ENCODE assay signal across 28 cellular contexts in the genomic region with DNA sequence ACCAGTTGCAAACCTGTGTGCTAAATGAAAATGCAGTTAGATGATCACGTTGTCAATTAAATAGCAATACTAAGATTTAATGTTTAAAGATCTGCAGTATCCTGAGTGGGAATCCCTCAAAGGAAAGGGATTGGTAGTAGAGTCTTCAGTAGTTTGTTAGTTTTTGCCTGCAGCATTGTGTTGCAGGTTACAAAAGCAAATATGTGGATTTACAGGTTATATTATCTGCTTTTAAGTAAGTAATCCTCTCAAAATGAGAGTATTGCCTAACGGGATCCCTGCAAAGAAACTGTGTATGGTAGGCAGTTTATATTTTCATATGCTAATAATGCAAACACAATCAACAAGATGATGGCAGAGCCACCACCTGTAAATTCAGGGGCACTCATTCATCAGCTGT.
"Had no signal": no experiment of that assay in that cellular context is flagged by ENCODE, and none has a peak within 500 bp of the region (broad histone marks: within the 10 kb centered on the region; RNA-seq: fewer than 3 reads in every experiment).

No MANE protein-coding gene starts in this region.

- H3K4me1 ChIP-seq: parathyroid adenoma, psoas muscle, right lobe of liver, thyroid gland, tibial nerve, upper lobe of right lung, uterus had no signal

- H3K79me2 ChIP-seq: parathyroid adenoma had no signal

- H2AFZ ChIP-seq: neural progenitor cell, parathyroid adenoma had no signal

- H3K4me3 ChIP-seq: neural progenitor cell, ovary, psoas muscle, right lobe of liver, sigmoid colon, stomach, thoracic aorta, thyroid gland, tibial nerve, upper lobe of right lung, uterus had no signal

- H3K4me2 ChIP-seq: neural progenitor cell had no signal

- H3K27me3 Mint-ChIP-seq: progenitor cell of endocrine pancreas; stimulated activated naive B cell treated with anti-CD40 and anti-IgM and Interleukin-4, amounts not matched to agents 10 μg/mL and 1 μg/mL and 100 μg/mL, for 72 hours; stimulated activated naive CD8-positive, alpha-beta T cell treated with anti-CD3 and anti-CD28 coated beads, Interleukin-15, Interleukin-2, amounts not matched to agents 100 ng/mL and 50 ng/mL, for 24 hours; type B pancreatic cell had no signal

- H3K4me3 Mint-ChIP-seq: natural killer cell; nephron; neural progenitor cell; stimulated activated effector memory CD8-positive, alpha-beta T cell treated with anti-CD3 and anti-CD28 coated beads, Interleukin-12 subunit alpha, Interleukin-12 subunit beta, amount 100 ng/mL, for 72 hours; stimulated activated naive B cell treated with anti-CD40 and anti-IgM and Interleukin-4, amounts not matched to agents 10 μg/mL and 1 μg/mL and 100 μg/mL, for 72 hours; stimulated activated naive CD8-positive, alpha-beta T cell treated with anti-CD3 and anti-CD28 coated beads, Interleukin-15, Interleukin-2, amounts not matched to agents 100 ng/mL and 50 ng/mL, for 24 hours; type B pancreatic cell had no signal

- H3K9ac ChIP-seq: neural progenitor cell, parathyroid adenoma had no signal

- H3K27me3 ChIP-seq: neural progenitor cell, ovary, right lobe of liver, sigmoid colon, stomach, thyroid gland, tibial nerve, upper lobe of right lung, uterus had no signal

- H3K9me3 Mint-ChIP-seq: natural killer cell; nephron; neural progenitor cell; stimulated activated effector memory CD8-positive, alpha-beta T cell treated with anti-CD3 and anti-CD28 coated beads, Interleukin-12 subunit alpha, Interleukin-12 subunit beta, amount 100 ng/mL, for 72 hours; stimulated activated naive B cell treated with anti-CD40 and anti-IgM and Interleukin-4, amounts not matched to agents 10 μg/mL and 1 μg/mL and 100 μg/mL, for 72 hours; stimulated activated naive CD8-positive, alpha-beta T cell treated with anti-CD3 and anti-CD28 coated beads, Interleukin-15, Interleukin-2, amounts not matched to agents 100 ng/mL and 50 ng/mL, for 24 hours; type B pancreatic cell had no signal

- H3K36me3 ChIP-seq: neural progenitor cell, ovary, right lobe of liver, sigmoid colon, stomach, thoracic aorta, thyroid gland, tibial nerve, upper lobe of right lung, uterus had no signal

- H3K4me1 Mint-ChIP-seq: natural killer cell; nephron; stimulated activated effector memory CD8-positive, alpha-beta T cell treated with anti-CD3 and anti-CD28 coated beads, Interleukin-12 subunit alpha, Interleukin-12 subunit beta, amount 100 ng/mL, for 72 hours had no signal

- H3K27ac Mint-ChIP-seq: natural killer cell; nephron; neural progenitor cell; progenitor cell of endocrine pancreas; stimulated activated effector memory CD8-positive, alpha-beta T cell treated with anti-CD3 and anti-CD28 coated beads, Interleukin-12 subunit alpha, Interleukin-12 subunit beta, amount 100 ng/mL, for 72 hours; stimulated activated naive B cell treated with anti-CD40 and anti-IgM and Interleukin-4, amounts not matched to agents 10 μg/mL and 1 μg/mL and 100 μg/mL, for 72 hours; stimulated activated naive CD8-positive, alpha-beta T cell treated with anti-CD3 and anti-CD28 coated beads, Interleukin-15, Interleukin-2, amounts not matched to agents 100 ng/mL and 50 ng/mL, for 24 hours; type B pancreatic cell had no signal

- H3K36me3 Mint-ChIP-seq: natural killer cell; neural progenitor cell; stimulated activated effector memory CD8-positive, alpha-beta T cell treated with anti-CD3 and anti-CD28 coated beads, Interleukin-12 subunit alpha, Interleukin-12 subunit beta, amount 100 ng/mL, for 72 hours; stimulated activated naive B cell treated with anti-CD40 and anti-IgM and Interleukin-4, amounts not matched to agents 10 μg/mL and 1 μg/mL and 100 μg/mL, for 72 hours; type B pancreatic cell had no signal

- H3K27ac ChIP-seq: neural progenitor cell, ovary, parathyroid adenoma, psoas muscle, right lobe of liver, sigmoid colon, stomach, thoracic aorta, tibial nerve, upper lobe of right lung had no signal

- ATAC-seq: natural killer cell; psoas muscle; right cardiac atrium; right lobe of liver; stimulated activated effector memory CD8-positive, alpha-beta T cell treated with anti-CD3 and anti-CD28 coated beads, Interleukin-12 subunit alpha, Interleukin-12 subunit beta, amount 100 ng/mL, for 72 hours; stimulated activated naive B cell treated with anti-CD40 and anti-IgM and Interleukin-4, amounts not matched to agents 10 μg/mL and 1 μg/mL and 100 μg/mL, for 72 hours; upper lobe of right lung had no signal

- H3K9me3 ChIP-seq: ovary, psoas muscle, right lobe of liver, sigmoid colon, stomach, thoracic aorta, thyroid gland, tibial nerve, upper lobe of right lung, uterus had no signal

- DNase-seq: natural killer cell; occipital lobe; ovary; posterior cingulate gyrus; psoas muscle; right cardiac atrium; right lobe of liver; sigmoid colon; small intestine; stimulated activated CD4-positive, alpha-beta T cell treated with anti-CD3 and anti-CD28 coated beads, Interleukin-15, amount 100 ng/mL, for 24 hours; stimulated activated CD4-positive, alpha-beta T cell treated with anti-CD3 and anti-CD28 coated beads, Interleukin-2, amount 100 ng/mL, for 24 hours; stimulated activated CD4-positive, alpha-beta T cell treated with anti-CD3 and anti-CD28 coated beads, Interleukin-2, amount 100 ng/mL, for 48 hours; stimulated activated CD4-positive, alpha-beta T cell treated with anti-CD3 and anti-CD28 coated beads, Interleukin-4, amount 100 ng/mL, for 24 hours; stimulated activated naive B cell treated with anti-CD40 and anti-IgM and Interleukin-4, amounts not matched to agents 10 μg/mL and 1 μg/mL and 100 μg/mL, for 72 hours; stimulated activated naive CD4-positive, alpha-beta T cell treated with Interleukin-2 at 50 U/mL for 16 hours; stomach; thyroid gland; upper lobe of right lung; uterus had no signal
